Comparison of ENCODE assay signal across 1 cellular context in the genomic region with DNA sequence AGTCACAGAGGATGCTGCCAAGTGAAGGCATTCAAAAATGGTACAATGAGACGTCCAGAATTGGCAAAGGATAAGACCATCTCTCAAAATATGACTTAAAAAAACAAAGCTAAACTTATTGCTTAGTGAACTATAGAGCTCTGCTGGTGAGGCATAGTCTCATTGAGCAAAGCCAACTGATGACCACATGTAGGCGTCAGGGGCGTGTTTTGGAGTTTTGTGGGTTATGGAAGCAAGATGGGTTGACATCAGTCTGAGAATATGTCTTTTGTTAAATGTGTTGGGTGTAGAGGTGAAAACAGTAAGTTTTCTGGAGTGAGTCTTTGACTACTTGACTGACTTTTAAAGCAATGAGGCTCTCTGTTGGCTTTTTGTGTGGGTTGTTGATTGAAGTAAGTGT.
TF ChIP-seq lines count a peak whose summit lies in the region.

No MANE protein-coding gene starts in this region.

TF ChIP-seq in IMR-90, 13 proteins besides CTCF, POLR2A, EP300 and RAD21 (continued from another document):
- TF ChIP-seq, protein P1, sequence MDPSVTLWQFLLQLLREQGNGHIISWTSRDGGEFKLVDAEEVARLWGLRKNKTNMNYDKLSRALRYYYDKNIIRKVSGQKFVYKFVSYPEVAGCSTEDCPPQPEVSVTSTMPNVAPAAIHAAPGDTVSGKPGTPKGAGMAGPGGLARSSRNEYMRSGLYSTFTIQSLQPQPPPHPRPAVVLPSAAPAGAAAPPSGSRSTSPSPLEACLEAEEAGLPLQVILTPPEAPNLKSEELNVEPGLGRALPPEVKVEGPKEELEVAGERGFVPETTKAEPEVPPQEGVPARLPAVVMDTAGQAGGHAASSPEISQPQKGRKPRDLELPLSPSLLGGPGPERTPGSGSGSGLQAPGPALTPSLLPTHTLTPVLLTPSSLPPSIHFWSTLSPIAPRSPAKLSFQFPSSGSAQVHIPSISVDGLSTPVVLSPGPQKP (IDR thresholded peaks at IDR 0.05; ENCODE audit: borderline replicate concordance, low read depth, low read length): no peak
- TF ChIP-seq BHLHE40 (IDR thresholded peaks at IDR 0.05; ENCODE audit: low read depth, low read length) (no peak), MAFK (IDR thresholded peaks at IDR 0.05; ENCODE audit: low read depth, low read length) (no peak), SMC3 (IDR thresholded peaks at IDR 0.05; ENCODE audit: low read depth, low read length) (no peak), RCOR1 (IDR thresholded peaks at IDR 0.05; ENCODE audit: insufficient replicate concordance, low read length) (no peak), RFX5 (IDR thresholded peaks at IDR 0.05; ENCODE audit: low read depth, low read length) (no peak)
- TF ChIP-seq, protein P2, sequence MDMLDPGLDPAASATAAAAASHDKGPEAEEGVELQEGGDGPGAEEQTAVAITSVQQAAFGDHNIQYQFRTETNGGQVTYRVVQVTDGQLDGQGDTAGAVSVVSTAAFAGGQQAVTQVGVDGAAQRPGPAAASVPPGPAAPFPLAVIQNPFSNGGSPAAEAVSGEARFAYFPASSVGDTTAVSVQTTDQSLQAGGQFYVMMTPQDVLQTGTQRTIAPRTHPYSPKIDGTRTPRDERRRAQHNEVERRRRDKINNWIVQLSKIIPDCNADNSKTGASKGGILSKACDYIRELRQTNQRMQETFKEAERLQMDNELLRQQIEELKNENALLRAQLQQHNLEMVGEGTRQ (IDR thresholded peaks at IDR 0.05; ENCODE audit: low read depth, low read length): no peak
